Comparison of ENCODE assay signal across 2 cellular contexts in genomic region chr19:40739871-40740703, GRCh38.
TF ChIP-seq lines count a peak whose summit lies in the region.

No MANE protein-coding gene starts in this region.

TF ChIP-seq in GM23338, 12 proteins besides CTCF, POLR2A, EP300 and RAD21:
- TF ChIP-seq POLR2AphosphoS5 (IDR thresholded peaks at IDR 0.05; ENCODE audit: low read depth) (no peak), REST (IDR thresholded peaks at IDR 0.05; ENCODE audit: unreplicated experiment) (no peak), NANOG (IDR thresholded peaks at IDR 0.05; ENCODE audit: borderline replicate concordance) (no peak), EZH2phosphoT487 (IDR thresholded peaks at IDR 0.05; ENCODE audit: unreplicated experiment) (no peak), ZNF114 (CRISPR knock-in tag; IDR thresholded peaks at IDR 0.05) (no peak), JUNB (IDR thresholded peaks at IDR 0.05; ENCODE audit: unreplicated experiment) (no peak), CREB1 (CRISPR knock-in tag; IDR thresholded peaks at IDR 0.05; ENCODE audit: low read depth) (no peak), ZNF331 (CRISPR knock-in tag; IDR thresholded peaks at IDR 0.05; ENCODE audit: low read depth) (no peak), ETS1 (IDR thresholded peaks at IDR 0.05) (no peak)

TF ChIP-seq in HepG2, 621 proteins besides CTCF, POLR2A, EP300 and RAD21:
- TF ChIP-seq ZNF607 (CRISPR knock-in tag; IDR thresholded peaks at IDR 0.05; ENCODE audit: borderline replicate concordance) (no peak), THAP7 (CRISPR knock-in tag; IDR thresholded peaks at IDR 0.05) (no peak), CCAR2 (optimal IDR thresholded peaks at IDR 0.05; ENCODE audit: low read depth, low read length) (no peak), AGO2 (optimal IDR thresholded peaks at IDR 0.05; ENCODE audit: low read depth, low read length) (peak; percentile 84), ZBTB33 (CRISPR knock-in tag; IDR thresholded peaks at IDR 0.05) (peak; percentile 11; the same call in 1 of the 2 replicates)
